Comparison of ENCODE assay signal across 1 cellular context in genomic region chr1:26900001-26900814, GRCh38.
TF ChIP-seq lines count a peak whose summit lies in the region.

TSS of gene GPATCH3 (minus strand) at chr1:26900467. CDS start at chr1:26900442, 25 bp downstream.

TF ChIP-seq in HepG2, 621 proteins besides CTCF, POLR2A, EP300 and RAD21 (continued from another document and continues in another):
- TF ChIP-seq ETS1 (CRISPR knock-in tag; IDR thresholded peaks at IDR 0.05), result 0 out of 2 replicates have a peak, but pooled peaks have one; percentile 61
- TF ChIP-seq HNRNPLL (IDR thresholded peaks at IDR 0.05; ENCODE audit: low read depth, low read length, poor library complexity, severe bottlenecking), result peak; percentile 45
- no peak for TF ChIP-seq NR2F1 (CRISPR knock-in tag; IDR thresholded peaks at IDR 0.05)
- peak; percentile 82; the same call in 1 of the 2 replicates for TF ChIP-seq SP1 (IDR thresholded peaks at IDR 0.05)
- peak; percentile 36; the same call in 1 of the 2 replicates for TF ChIP-seq SP1 (CRISPR knock-in tag; IDR thresholded peaks at IDR 0.05)
- no peak for TF ChIP-seq PTBP1 (IDR thresholded peaks at IDR 0.05; ENCODE audit: low read depth, low read length, poor library complexity, severe bottlenecking)
- no peak for TF ChIP-seq ZNF775 (CRISPR knock-in tag; IDR thresholded peaks at IDR 0.05; ENCODE audit: borderline replicate concordance)
- TF ChIP-seq EHMT2 (IDR thresholded peaks at IDR 0.05; ENCODE audit: borderline replicate concordance, low read depth, low read length), result no peak
- TF ChIP-seq IKZF4 (CRISPR knock-in tag; IDR thresholded peaks at IDR 0.05; ENCODE audit: borderline replicate concordance, low read depth, not compliant biosample characterization), result no peak
- TF ChIP-seq ZNF407 (CRISPR knock-in tag; IDR thresholded peaks at IDR 0.05; ENCODE audit: not compliant biosample characterization), result no peak
- TF ChIP-seq ZNF784 (CRISPR knock-in tag; IDR thresholded peaks at IDR 0.05; ENCODE audit: borderline replicate concordance), result no peak
- TF ChIP-seq ATF7-NPFF (CRISPR knock-in tag; IDR thresholded peaks at IDR 0.05; ENCODE audit: low read depth), result 0 out of 2 replicates have a peak, but pooled peaks have one; percentile 18
- no peak for TF ChIP-seq E2F2 (CRISPR knock-in tag; IDR thresholded peaks at IDR 0.05; ENCODE audit: borderline replicate concordance)
- peak; percentile 76; the same call in 1 of the 2 replicates for TF ChIP-seq ZNF891 (CRISPR knock-in tag; IDR thresholded peaks at IDR 0.05)
- no peak for TF ChIP-seq BATF2 (CRISPR knock-in tag; IDR thresholded peaks at IDR 0.05)
- TF ChIP-seq CERS6 (CRISPR knock-in tag; IDR thresholded peaks at IDR 0.05), result no peak
- no peak for TF ChIP-seq ZNF841 (CRISPR knock-in tag; IDR thresholded peaks at IDR 0.05; ENCODE audit: borderline replicate concordance)
- TF ChIP-seq ZNF180 (CRISPR knock-in tag; IDR thresholded peaks at IDR 0.05; ENCODE audit: borderline replicate concordance, low read depth), result no peak
- no peak for TF ChIP-seq LRRFIP1 (CRISPR knock-in tag; conservative IDR thresholded peaks at IDR 0.05)
- TF ChIP-seq ZNF430 (CRISPR knock-in tag; IDR thresholded peaks at IDR 0.05), result peak; percentile 39; the same call in 1 of the 2 replicates
- TF ChIP-seq STAT5B (CRISPR knock-in tag; IDR thresholded peaks at IDR 0.05), result no peak
- TF ChIP-seq CEBPZ (IDR thresholded peaks at IDR 0.05; ENCODE audit: low read length), result no peak
- no peak; the same call in 1 of the 2 replicates for TF ChIP-seq E2F1 (CRISPR knock-in tag; IDR thresholded peaks at IDR 0.05)
- no peak for TF ChIP-seq NR1H2 (CRISPR knock-in tag; IDR thresholded peaks at IDR 0.05; ENCODE audit: borderline replicate concordance, low read depth)
- TF ChIP-seq CEBPB (IDR thresholded peaks at IDR 0.05; ENCODE audit: borderline replicate concordance, low read depth, low read length), result peak; percentile 74; the same call in 1 of the 2 replicates
- TF ChIP-seq CAMTA2 (CRISPR knock-in tag; IDR thresholded peaks at IDR 0.05; ENCODE audit: borderline replicate concordance), result no peak
- TF ChIP-seq HMGXB4 (CRISPR knock-in tag; IDR thresholded peaks at IDR 0.05; ENCODE audit: borderline replicate concordance in 1 of 2, low read depth in 1 of 2), result peak; percentile 64 to 88; a peak in 3 of 4 replicates
- no peak; the same call in 1 of the 2 replicates for TF ChIP-seq ZNF879 (CRISPR knock-in tag; IDR thresholded peaks at IDR 0.05)
- TF ChIP-seq SIN3B (IDR thresholded peaks at IDR 0.05; ENCODE audit: low read length), result peak; percentile 100
- TF ChIP-seq SALL2 (CRISPR knock-in tag; IDR thresholded peaks at IDR 0.05), result peak; percentile 71; the same call in 1 of the 2 replicates
- peak; percentile 100 for TF ChIP-seq GATAD1 (CRISPR knock-in tag; IDR thresholded peaks at IDR 0.05)
- peak; percentile 52; the same call in 1 of the 2 replicates for TF ChIP-seq NR2C2 (CRISPR knock-in tag; IDR thresholded peaks at IDR 0.05; ENCODE audit: borderline replicate concordance)
